ENCODE assay signal across 12 cellular contexts in genomic region chr1:87805661-87806376, GRCh38.
DNase-seq lines count a peak whose midpoint lies in the region; ATAC-seq, FAIRE-seq and TF ChIP-seq lines count a peak whose summit lies in the region.
"Had no signal": no experiment of that assay in that cellular context is flagged by ENCODE, and none has a peak within 500 bp of the region (broad histone marks: within the 10 kb centered on the region; RNA-seq: fewer than 3 reads in every experiment).

No MANE protein-coding gene starts in this region.

- POLR2A ChIA-PET in K562 (lab: Yijun Ruan, JAX), result interaction anchor here (0.6 kb wide), 1 partner anchor 1067 kb away, joined by 4 read pairs; no protein-coding TSS in a partner anchor

- H3K4me2 ChIP-seq in K562 (ENCODE audit: insufficient read depth, low read length), result no peak overlapping the region

- H3K9me3 Mint-ChIP-seq in activated CD4-positive, alpha-beta T cell treated with anti-CD3 and anti-CD28 coated beads, Interleukin-2, amount 10 ng/mL, durations not matched to agents 24 days and 14 days, result no peaks in the 10 kb centered on the region
- H3K9me3 Mint-ChIP-seq: activated naive CD8-positive, alpha-beta T cell treated with anti-CD3 and anti-CD28 coated beads for 36 hours had no signal

- no peaks in the 10 kb centered on the region for H3K27me3 Mint-ChIP-seq in activated CD4-positive, alpha-beta T cell treated with anti-CD3 and anti-CD28 coated beads, Interleukin-2, amount 10 ng/mL, durations not matched to agents 24 days and 14 days
- H3K27me3 Mint-ChIP-seq: activated CD4-positive, alpha-beta T cell treated with anti-CD3 and anti-CD28 coated beads for 36 hours had no signal

- FAIRE-seq in K562 (lab: Jason Lieb, UNC) (no peak), urothelium cell line (lab: Jason Lieb, UNC) (no peak)

- CTCF ChIA-PET in K562 (lab: Yijun Ruan, JAX; ENCODE audit: low intra/inter-chr PET ratio), result no interaction called here

- H3K4me3 Mint-ChIP-seq in activated CD4-positive, alpha-beta T cell treated with anti-CD3 and anti-CD28 coated beads, Interleukin-2, amount 10 ng/mL, durations not matched to agents 24 days and 14 days, result no peak overlapping the region
- H3K4me3 Mint-ChIP-seq: activated CD4-positive, alpha-beta T cell treated with anti-CD3 and anti-CD28 coated beads for 36 hours; activated naive CD8-positive, alpha-beta T cell treated with anti-CD3 and anti-CD28 coated beads for 36 hours had no signal

- H3K79me2 ChIP-seq in K562 (ENCODE audit: control insufficient read depth, insufficient read depth, low read length), result no peaks in the 10 kb centered on the region

- H3K4me3 ChIP-seq in K562, result no peak overlapping the region
- H3K4me3 ChIP-seq: heart right ventricle had no signal

- intact Hi-C loops in K562 (cut with micrococcal nuclease), result no loop called here
- intact Hi-C loops in activated CD4-positive, alpha-beta T cell treated with anti-CD3 and anti-CD28 coated beads, Interleukin-2, amount 10 ng/mL, durations not matched to agents 24 days and 14 days (cut with micrococcal nuclease), result no loop called here

- H4K20me1 ChIP-seq in K562 (replicated peaks; ENCODE audit: control insufficient read depth, insufficient read depth, low read length), result no peaks in the 10 kb centered on the region

- H2AFZ ChIP-seq in K562 (ENCODE audit: low read depth, low read length), result 0 out of 2 replicates have a peak overlapping the region, but pooled peaks have one; percentile 15

- TF ChIP-seq POLR2A in K562 (conservative IDR thresholded peaks at IDR 0.05), result no peak

- no peak overlapping the region for H3K27ac ChIP-seq in K562 (ENCODE audit: extremely low read depth, low read depth, low read length)
- H3K27ac ChIP-seq: heart right ventricle, neutrophil had no signal

- H3K9me1 ChIP-seq in K562 (ENCODE audit: control insufficient read depth, insufficient read depth, low read length), result no peaks in the 10 kb centered on the region

- no peak for TF ChIP-seq CTCF in K562 (IDR thresholded peaks at IDR 0.05 in 2 of 3, conservative IDR thresholded peaks at IDR 0.05 in 1 of 3; ENCODE audit: insufficient read depth in 2 of 3, low read depth in 1 of 3, low read length in 3 of 3)

- no peaks in the 10 kb centered on the region for H3K27me3 ChIP-seq in K562 (ENCODE audit: control insufficient read depth in 2 of 2, insufficient read depth in 2 of 2, low read length in 2 of 2)
- H3K27me3 ChIP-seq: heart right ventricle, neutrophil had no signal

- H3K4me1 Mint-ChIP-seq in activated CD4-positive, alpha-beta T cell treated with anti-CD3 and anti-CD28 coated beads, Interleukin-2, amount 10 ng/mL, durations not matched to agents 24 days and 14 days, result no peaks in the 10 kb centered on the region
- H3K4me1 Mint-ChIP-seq: activated CD4-positive, alpha-beta T cell treated with anti-CD3 and anti-CD28 coated beads for 36 hours; activated naive CD8-positive, alpha-beta T cell treated with anti-CD3 and anti-CD28 coated beads for 36 hours had no signal

- H3K4me1 ChIP-seq in K562 (replicated peaks in 1 of 2; ENCODE audit: control insufficient read depth in 2 of 2, insufficient read depth in 2 of 2, low read length in 2 of 2), result no peaks in the 10 kb centered on the region
- H3K4me1 ChIP-seq: heart right ventricle had no signal

- BruUV-seq in K562 (replicated peaks; lab: Mats Ljungman, UMichigan), result no TSS peak

- no peak for ATAC-seq in K562
- ATAC-seq in GM19351 (IDR thresholded peaks at IDR 0.05; ENCODE audit: unreplicated experiment), result no peak
- ATAC-seq: activated CD4-positive, alpha-beta T cell treated with anti-CD3 and anti-CD28 coated beads for 36 hours; heart right ventricle had no signal

- 2% methylated on average over 14 of the region's 14 CpGs for WGBS in K562 (ENCODE audit: insufficient coverage, low coverage, missing lambda C conversion rate)

- in situ Hi-C loops in K562 (cut with MboI), result no loop called here

- TF ChIP-seq EP300 in K562 (IDR thresholded peaks at IDR 0.05; ENCODE audit: low read length), result no peak

- no peak for TF ChIP-seq RAD21 in K562 (CRISPR knock-in tag; conservative IDR thresholded peaks at IDR 0.05 in 1 of 2, IDR thresholded peaks at IDR 0.05 in 1 of 2)

- DNase-seq in HS-5 (ENCODE audit: low read depth) (peak; percentile 54), K562 (ENCODE audit: extremely low read depth in 1 of 4, low spot score in 3 of 4) (no peak), left kidney (ENCODE audit: low read depth, low spot score) (peak; percentile 73), urothelium cell line (ENCODE audit: low spot score) (peak; percentile 38), NCI-H774 (lab: John Stamatoyannopoulos, UW) (no peak)
- no peak for DNase-seq in activated CD4-positive, alpha-beta T cell treated with anti-CD3 and anti-CD28 coated beads, Interleukin-2, amount 10 ng/mL, durations not matched to agents 24 days and 14 days
- DNase-seq: activated CD4-positive, alpha-beta T cell treated with anti-CD3 and anti-CD28 coated beads for 36 hours; activated naive CD8-positive, alpha-beta T cell treated with anti-CD3 and anti-CD28 coated beads for 36 hours; heart right ventricle; MV-4-11 had no signal

- no peaks in the 10 kb centered on the region for H3K36me3 ChIP-seq in K562 (ENCODE audit: control insufficient read depth, insufficient read depth, low read length)
- H3K36me3 ChIP-seq: heart right ventricle, neutrophil had no signal

- no peak overlapping the region for H3K9ac ChIP-seq in K562 (ENCODE audit: insufficient read depth in 1 of 2, low read depth in 2 of 2, low read length in 2 of 2)

- no peak overlapping the region for H3K27ac Mint-ChIP-seq in activated CD4-positive, alpha-beta T cell treated with anti-CD3 and anti-CD28 coated beads, Interleukin-2, amount 10 ng/mL, durations not matched to agents 24 days and 14 days
- H3K27ac Mint-ChIP-seq: activated CD4-positive, alpha-beta T cell treated with anti-CD3 and anti-CD28 coated beads for 36 hours; activated naive CD8-positive, alpha-beta T cell treated with anti-CD3 and anti-CD28 coated beads for 36 hours had no signal

- H3K9me3 ChIP-seq in K562 (replicated peaks; ENCODE audit: control insufficient read depth, insufficient read depth, low read depth, low read length), result no peaks in the 10 kb centered on the region
- H3K9me3 ChIP-seq: neutrophil had no signal

- H3K36me3 Mint-ChIP-seq in activated CD4-positive, alpha-beta T cell treated with anti-CD3 and anti-CD28 coated beads, Interleukin-2, amount 10 ng/mL, durations not matched to agents 24 days and 14 days (ENCODE audit: low read depth), result no peaks in the 10 kb centered on the region
- H3K36me3 Mint-ChIP-seq: activated naive CD8-positive, alpha-beta T cell treated with anti-CD3 and anti-CD28 coated beads for 36 hours had no signal

TF ChIP-seq in K562, 482 proteins besides CTCF, POLR2A, EP300 and RAD21:
- TF ChIP-seq FOSL1 (tag; conservative IDR thresholded peaks at IDR 0.05) (0 out of 2 replicates have a peak, but pooled peaks have one; percentile 39), CREBBP (IDR thresholded peaks at IDR 0.05; ENCODE audit: low read depth, low read length) (no peak)

Comparison
In these comparisons a context has a peak if more than half of its experiments do, and no peak if none do; other contexts are left out.
1. DNase-seq: peak in HS-5 (single experiment), left kidney (single experiment) and urothelium cell line (single experiment); none in K562 (0 of 4), NCI-H774 (single experiment) and activated CD4-positive, alpha-beta T cell treated with anti-CD3 and anti-CD28 coated beads, Interleukin-2, amount 10 ng/mL, durations not matched to agents 24 days and 14 days (single experiment).